ENCODE assay signal across 20 cellular contexts in genomic region chr6:141486942-141487341, GRCh38.
"Had no signal": no experiment of that assay in that cellular context is flagged by ENCODE, and none has a peak within 500 bp of the region (broad histone marks: within the 10 kb centered on the region; RNA-seq: fewer than 3 reads in every experiment).

No MANE protein-coding gene starts in this region.

- H3K4me2 ChIP-seq: neural progenitor cell had no signal

- H3K4me3 ChIP-seq: adrenal gland, ascending aorta, lower lobe of right lung, neural progenitor cell, psoas muscle, right atrium auricular region, thyroid gland had no signal

- FAIRE-seq: kidney, TTC549 had no signal

- H3K4me1 ChIP-seq: ascending aorta, neural progenitor cell had no signal

- H3K27me3 ChIP-seq: adrenal gland, ascending aorta, brain microvascular endothelial cell, foreskin keratinocyte, neural progenitor cell, right atrium auricular region, thyroid gland had no signal

- H3K36me3 ChIP-seq: adrenal gland, ascending aorta, brain microvascular endothelial cell, lower lobe of right lung, neural progenitor cell, right atrium auricular region, thyroid gland had no signal

- H2AFZ ChIP-seq: neural progenitor cell had no signal

- H3K9ac ChIP-seq: neural progenitor cell had no signal

- ATAC-seq: activated T-cell treated with anti-CD3 and anti-CD28 coated beads, Interleukin-2, amount 50 U/mL, for 4 hours; foreskin keratinocyte; left lobe of liver; lower lobe of right lung; psoas muscle had no signal

- DNase-seq: activated CD8-positive, alpha-beta memory T cell treated with anti-CD3 and anti-CD28 coated beads, Interleukin-2, amount 50 U/mL, for 48 hours; activated naive CD4-positive, alpha-beta T cell; activated T-cell treated with anti-CD3 and anti-CD28 coated beads, Interleukin-2, amount 50 U/mL, for 4 hours; adrenal gland; brain microvascular endothelial cell; caudate nucleus; effector memory CD4-positive, alpha-beta T cell; foreskin keratinocyte; kidney; lower lobe of right lung; naive B cell; psoas muscle; stimulated activated CD4-positive, alpha-beta T cell treated with anti-CD3 and anti-CD28 coated beads, Interleukin-4, amount 100 ng/mL, for 24 hours; substantia nigra; thyroid gland had no signal

- H3K9me3 ChIP-seq: adrenal gland, ascending aorta, lower lobe of right lung, psoas muscle, right atrium auricular region, thyroid gland had no signal

- H3K27ac ChIP-seq: adrenal gland, ascending aorta, brain microvascular endothelial cell, foreskin keratinocyte, lower lobe of right lung, neural progenitor cell, psoas muscle, right atrium auricular region, thyroid gland had no signal
